ENCODE assay signal across 2 cellular contexts in the genomic region with DNA sequence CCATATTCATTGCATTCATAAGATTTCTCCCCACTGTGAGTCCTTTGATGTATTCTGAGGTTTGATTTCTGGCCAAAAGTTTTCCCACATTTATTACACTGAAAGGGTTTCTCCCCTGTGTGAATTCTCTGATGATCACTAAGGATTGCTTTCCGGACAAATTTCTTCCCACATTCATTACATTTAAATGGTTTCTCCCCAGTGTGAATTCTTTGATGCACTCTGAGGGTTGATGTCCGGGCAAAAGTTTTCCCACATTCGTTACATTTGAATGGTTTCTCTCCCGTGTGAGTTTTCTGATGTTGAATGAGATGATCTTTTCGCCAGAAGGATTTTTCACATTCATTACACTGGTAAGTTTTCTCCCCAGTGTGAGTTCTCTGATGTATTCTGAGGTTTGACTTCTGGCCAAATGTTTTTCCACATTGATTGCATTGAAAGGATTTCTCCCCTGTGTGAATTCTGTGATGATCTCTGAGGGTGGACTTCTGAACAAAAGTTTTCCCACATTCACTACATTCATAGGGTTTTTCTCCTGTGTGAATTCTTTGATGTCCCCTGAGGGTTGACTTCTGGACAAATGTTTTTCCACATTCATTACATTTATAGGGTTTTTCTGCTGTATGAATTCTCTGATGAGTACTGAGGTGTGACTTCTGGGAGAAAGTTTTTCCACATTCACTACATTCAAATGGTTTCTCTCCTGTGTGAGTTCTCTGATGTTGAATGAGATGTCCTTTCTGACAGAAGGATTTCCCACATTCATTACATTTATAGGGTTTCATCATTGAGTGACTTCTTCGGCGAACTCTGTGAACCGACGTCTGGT.
A peak's percentile ranks its signal among the peaks of the same experiment; 100 is the strongest.
TF ChIP-seq lines count a peak whose summit lies in the region.

No MANE protein-coding gene starts in this region.

TF ChIP-seq in HepG2, 621 proteins besides CTCF, POLR2A, EP300 and RAD21:
- TF ChIP-seq REXO4 (CRISPR knock-in tag; IDR thresholded peaks at IDR 0.05; ENCODE audit: borderline replicate concordance) (no peak), ZNF274 (CRISPR knock-in tag; IDR thresholded peaks at IDR 0.05) (peak; percentile 76; the same call in 1 of the 2 replicates), DNMT1 (CRISPR knock-in tag; IDR thresholded peaks at IDR 0.05) (no peak), DNMT3B (CRISPR knock-in tag; conservative IDR thresholded peaks at IDR 0.05) (no peak)

TF ChIP-seq in K562, 482 proteins besides CTCF, POLR2A, EP300 and RAD21 (continues in another document):
- TF ChIP-seq, protein P1, sequence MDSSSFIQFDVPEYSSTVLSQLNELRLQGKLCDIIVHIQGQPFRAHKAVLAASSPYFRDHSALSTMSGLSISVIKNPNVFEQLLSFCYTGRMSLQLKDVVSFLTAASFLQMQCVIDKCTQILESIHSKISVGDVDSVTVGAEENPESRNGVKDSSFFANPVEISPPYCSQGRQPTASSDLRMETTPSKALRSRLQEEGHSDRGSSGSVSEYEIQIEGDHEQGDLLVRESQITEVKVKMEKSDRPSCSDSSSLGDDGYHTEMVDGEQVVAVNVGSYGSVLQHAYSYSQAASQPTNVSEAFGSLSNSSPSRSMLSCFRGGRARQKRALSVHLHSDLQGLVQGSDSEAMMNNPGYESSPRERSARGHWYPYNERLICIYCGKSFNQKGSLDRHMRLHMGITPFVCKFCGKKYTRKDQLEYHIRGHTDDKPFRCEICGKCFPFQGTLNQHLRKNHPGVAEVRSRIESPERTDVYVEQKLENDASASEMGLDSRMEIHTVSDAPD (CRISPR knock-in tag; IDR thresholded peaks at IDR 0.05) = no peak
- no peak for TF ChIP-seq ZNF583 (CRISPR knock-in tag; IDR thresholded peaks at IDR 0.05)
- no peak for TF ChIP-seq MTF1 (CRISPR knock-in tag; IDR thresholded peaks at IDR 0.05; ENCODE audit: borderline replicate concordance)
- TF ChIP-seq TRIM28 (IDR thresholded peaks at IDR 0.05) = peak; percentile 91; the same call in 1 of the 2 replicates
- TF ChIP-seq, protein P2, sequence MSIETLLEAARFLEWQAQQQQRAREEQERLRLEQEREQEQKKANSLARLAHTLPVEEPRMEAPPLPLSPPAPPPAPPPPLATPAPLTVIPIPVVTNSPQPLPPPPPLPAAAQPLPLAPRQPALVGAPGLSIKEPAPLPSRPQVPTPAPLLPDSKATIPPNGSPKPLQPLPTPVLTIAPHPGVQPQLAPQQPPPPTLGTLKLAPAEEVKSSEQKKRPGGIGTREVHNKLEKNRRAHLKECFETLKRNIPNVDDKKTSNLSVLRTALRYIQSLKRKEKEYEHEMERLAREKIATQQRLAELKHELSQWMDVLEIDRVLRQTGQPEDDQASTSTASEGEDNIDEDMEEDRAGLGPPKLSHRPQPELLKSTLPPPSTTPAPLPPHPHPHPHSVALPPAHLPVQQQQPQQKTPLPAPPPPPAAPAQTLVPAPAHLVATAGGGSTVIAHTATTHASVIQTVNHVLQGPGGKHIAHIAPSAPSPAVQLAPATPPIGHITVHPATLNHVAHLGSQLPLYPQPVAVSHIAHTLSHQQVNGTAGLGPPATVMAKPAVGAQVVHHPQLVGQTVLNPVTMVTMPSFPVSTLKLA (conservative IDR thresholded peaks at IDR 0.05) = no peak
- no peak for TF ChIP-seq SAFB (IDR thresholded peaks at IDR 0.05; ENCODE audit: borderline replicate concordance, low read depth, low read length)
- TF ChIP-seq NONO (IDR thresholded peaks at IDR 0.05; ENCODE audit: low read depth in 2 of 2, low read length in 1 of 2) = no peak
- peak in 1 of 2 experiments; percentile 62; a peak in 2 of 4 replicates for TF ChIP-seq TRIM24 (IDR thresholded peaks at IDR 0.05)
- no peak for TF ChIP-seq ILF3 (IDR thresholded peaks at IDR 0.05; ENCODE audit: borderline replicate concordance)
- TF ChIP-seq PHB (CRISPR knock-in tag; IDR thresholded peaks at IDR 0.05) = no peak
- TF ChIP-seq, protein P3, sequence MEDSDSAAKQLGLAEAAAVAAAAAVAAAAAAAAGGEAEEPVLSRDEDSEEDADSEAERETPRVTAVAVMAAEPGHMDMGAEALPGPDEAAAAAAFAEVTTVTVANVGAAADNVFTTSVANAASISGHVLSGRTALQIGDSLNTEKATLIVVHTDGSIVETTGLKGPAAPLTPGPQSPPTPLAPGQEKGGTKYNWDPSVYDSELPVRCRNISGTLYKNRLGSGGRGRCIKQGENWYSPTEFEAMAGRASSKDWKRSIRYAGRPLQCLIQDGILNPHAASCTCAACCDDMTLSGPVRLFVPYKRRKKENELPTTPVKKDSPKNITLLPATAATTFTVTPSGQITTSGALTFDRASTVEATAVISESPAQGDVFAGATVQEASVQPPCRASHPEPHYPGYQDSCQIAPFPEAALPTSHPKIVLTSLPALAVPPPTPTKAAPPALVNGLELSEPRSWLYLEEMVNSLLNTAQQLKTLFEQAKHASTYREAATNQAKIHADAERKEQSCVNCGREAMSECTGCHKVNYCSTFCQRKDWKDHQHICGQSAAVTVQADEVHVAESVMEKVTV (CRISPR knock-in tag; IDR thresholded peaks at IDR 0.05) = no peak
- no peak for TF ChIP-seq NR1H2 (CRISPR knock-in tag; IDR thresholded peaks at IDR 0.05)
- no peak for TF ChIP-seq KHSRP (IDR thresholded peaks at IDR 0.05)
- no peak for TF ChIP-seq HNRNPK (IDR thresholded peaks at IDR 0.05; ENCODE audit: low read depth, low read length, poor library complexity, severe bottlenecking)
- TF ChIP-seq, protein P4, sequence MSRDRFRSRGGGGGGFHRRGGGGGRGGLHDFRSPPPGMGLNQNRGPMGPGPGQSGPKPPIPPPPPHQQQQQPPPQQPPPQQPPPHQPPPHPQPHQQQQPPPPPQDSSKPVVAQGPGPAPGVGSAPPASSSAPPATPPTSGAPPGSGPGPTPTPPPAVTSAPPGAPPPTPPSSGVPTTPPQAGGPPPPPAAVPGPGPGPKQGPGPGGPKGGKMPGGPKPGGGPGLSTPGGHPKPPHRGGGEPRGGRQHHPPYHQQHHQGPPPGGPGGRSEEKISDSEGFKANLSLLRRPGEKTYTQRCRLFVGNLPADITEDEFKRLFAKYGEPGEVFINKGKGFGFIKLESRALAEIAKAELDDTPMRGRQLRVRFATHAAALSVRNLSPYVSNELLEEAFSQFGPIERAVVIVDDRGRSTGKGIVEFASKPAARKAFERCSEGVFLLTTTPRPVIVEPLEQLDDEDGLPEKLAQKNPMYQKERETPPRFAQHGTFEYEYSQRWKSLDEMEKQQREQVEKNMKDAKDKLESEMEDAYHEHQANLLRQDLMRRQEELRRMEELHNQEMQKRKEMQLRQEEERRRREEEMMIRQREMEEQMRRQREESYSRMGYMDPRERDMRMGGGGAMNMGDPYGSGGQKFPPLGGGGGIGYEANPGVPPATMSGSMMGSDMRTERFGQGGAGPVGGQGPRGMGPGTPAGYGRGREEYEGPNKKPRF (IDR thresholded peaks at IDR 0.05; ENCODE audit: low read depth, low read length) = no peak
- TF ChIP-seq, protein P5, sequence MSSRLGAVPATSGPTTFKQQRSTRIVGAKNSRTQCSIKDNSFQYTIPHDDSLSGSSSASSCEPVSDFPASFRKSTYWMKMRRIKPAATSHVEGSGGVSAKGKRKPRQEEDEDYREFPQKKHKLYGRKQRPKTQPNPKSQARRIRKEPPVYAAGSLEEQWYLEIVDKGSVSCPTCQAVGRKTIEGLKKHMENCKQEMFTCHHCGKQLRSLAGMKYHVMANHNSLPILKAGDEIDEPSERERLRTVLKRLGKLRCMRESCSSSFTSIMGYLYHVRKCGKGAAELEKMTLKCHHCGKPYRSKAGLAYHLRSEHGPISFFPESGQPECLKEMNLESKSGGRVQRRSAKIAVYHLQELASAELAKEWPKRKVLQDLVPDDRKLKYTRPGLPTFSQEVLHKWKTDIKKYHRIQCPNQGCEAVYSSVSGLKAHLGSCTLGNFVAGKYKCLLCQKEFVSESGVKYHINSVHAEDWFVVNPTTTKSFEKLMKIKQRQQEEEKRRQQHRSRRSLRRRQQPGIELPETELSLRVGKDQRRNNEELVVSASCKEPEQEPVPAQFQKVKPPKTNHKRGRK (tag; IDR thresholded peaks at IDR 0.05) = no peak
- TF ChIP-seq ZNF174 (CRISPR knock-in tag; IDR thresholded peaks at IDR 0.05) = no peak
- no peak for TF ChIP-seq KDM2B (CRISPR knock-in tag; IDR thresholded peaks at IDR 0.05)
- 0 out of 2 replicates have a peak, but pooled peaks have one; percentile 23 for TF ChIP-seq NFRKB (IDR thresholded peaks at IDR 0.05; ENCODE audit: low read depth)
- TF ChIP-seq SOX6 (IDR thresholded peaks at IDR 0.05) = 0 out of 2 replicates have a peak, but pooled peaks have one; percentile 47
- peak; percentile 99 for TF ChIP-seq ZNF274 (IDR thresholded peaks at IDR 0.05; ENCODE audit: borderline replicate concordance, low read depth, low read length)
- TF ChIP-seq EGR1 (conservative IDR thresholded peaks at IDR 0.05) = no peak
- TF ChIP-seq ETS2 (tag; IDR thresholded peaks at IDR 0.05; ENCODE audit: borderline replicate concordance, poor library complexity, severe bottlenecking) = no peak
- peak; percentile 52 for TF ChIP-seq ZEB2 (IDR thresholded peaks at IDR 0.05)
- no peak for TF ChIP-seq NUFIP1 (IDR thresholded peaks at IDR 0.05; ENCODE audit: partially characterized antibody)
- TF ChIP-seq CHD1 (IDR thresholded peaks at IDR 0.05; ENCODE audit: low read length) = no peak
- TF ChIP-seq, protein P6, sequence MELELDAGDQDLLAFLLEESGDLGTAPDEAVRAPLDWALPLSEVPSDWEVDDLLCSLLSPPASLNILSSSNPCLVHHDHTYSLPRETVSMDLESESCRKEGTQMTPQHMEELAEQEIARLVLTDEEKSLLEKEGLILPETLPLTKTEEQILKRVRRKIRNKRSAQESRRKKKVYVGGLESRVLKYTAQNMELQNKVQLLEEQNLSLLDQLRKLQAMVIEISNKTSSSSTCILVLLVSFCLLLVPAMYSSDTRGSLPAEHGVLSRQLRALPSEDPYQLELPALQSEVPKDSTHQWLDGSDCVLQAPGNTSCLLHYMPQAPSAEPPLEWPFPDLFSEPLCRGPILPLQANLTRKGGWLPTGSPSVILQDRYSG (tag; conservative IDR thresholded peaks at IDR 0.05; ENCODE audit: low read depth) = no peak
- TF ChIP-seq, protein P7, sequence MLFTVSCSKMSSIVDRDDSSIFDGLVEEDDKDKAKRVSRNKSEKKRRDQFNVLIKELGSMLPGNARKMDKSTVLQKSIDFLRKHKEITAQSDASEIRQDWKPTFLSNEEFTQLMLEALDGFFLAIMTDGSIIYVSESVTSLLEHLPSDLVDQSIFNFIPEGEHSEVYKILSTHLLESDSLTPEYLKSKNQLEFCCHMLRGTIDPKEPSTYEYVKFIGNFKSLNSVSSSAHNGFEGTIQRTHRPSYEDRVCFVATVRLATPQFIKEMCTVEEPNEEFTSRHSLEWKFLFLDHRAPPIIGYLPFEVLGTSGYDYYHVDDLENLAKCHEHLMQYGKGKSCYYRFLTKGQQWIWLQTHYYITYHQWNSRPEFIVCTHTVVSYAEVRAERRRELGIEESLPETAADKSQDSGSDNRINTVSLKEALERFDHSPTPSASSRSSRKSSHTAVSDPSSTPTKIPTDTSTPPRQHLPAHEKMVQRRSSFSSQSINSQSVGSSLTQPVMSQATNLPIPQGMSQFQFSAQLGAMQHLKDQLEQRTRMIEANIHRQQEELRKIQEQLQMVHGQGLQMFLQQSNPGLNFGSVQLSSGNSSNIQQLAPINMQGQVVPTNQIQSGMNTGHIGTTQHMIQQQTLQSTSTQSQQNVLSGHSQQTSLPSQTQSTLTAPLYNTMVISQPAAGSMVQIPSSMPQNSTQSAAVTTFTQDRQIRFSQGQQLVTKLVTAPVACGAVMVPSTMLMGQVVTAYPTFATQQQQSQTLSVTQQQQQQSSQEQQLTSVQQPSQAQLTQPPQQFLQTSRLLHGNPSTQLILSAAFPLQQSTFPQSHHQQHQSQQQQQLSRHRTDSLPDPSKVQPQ (CRISPR knock-in tag; IDR thresholded peaks at IDR 0.05; ENCODE audit: borderline replicate concordance) = no peak
- TF ChIP-seq ZNF695 (CRISPR knock-in tag; IDR thresholded peaks at IDR 0.05) = no peak
- TF ChIP-seq SMARCA4 (IDR thresholded peaks at IDR 0.05) = no peak
- peak; percentile 52; the same call in 1 of the 2 replicates for TF ChIP-seq CBX5 (IDR thresholded peaks at IDR 0.05; ENCODE audit: borderline replicate concordance, low read depth)
- no peak for TF ChIP-seq GABPB2 (CRISPR knock-in tag; conservative IDR thresholded peaks at IDR 0.05)
- no peak for TF ChIP-seq CTBP1 (IDR thresholded peaks at IDR 0.05; ENCODE audit: borderline replicate concordance)
- TF ChIP-seq, protein P8, sequence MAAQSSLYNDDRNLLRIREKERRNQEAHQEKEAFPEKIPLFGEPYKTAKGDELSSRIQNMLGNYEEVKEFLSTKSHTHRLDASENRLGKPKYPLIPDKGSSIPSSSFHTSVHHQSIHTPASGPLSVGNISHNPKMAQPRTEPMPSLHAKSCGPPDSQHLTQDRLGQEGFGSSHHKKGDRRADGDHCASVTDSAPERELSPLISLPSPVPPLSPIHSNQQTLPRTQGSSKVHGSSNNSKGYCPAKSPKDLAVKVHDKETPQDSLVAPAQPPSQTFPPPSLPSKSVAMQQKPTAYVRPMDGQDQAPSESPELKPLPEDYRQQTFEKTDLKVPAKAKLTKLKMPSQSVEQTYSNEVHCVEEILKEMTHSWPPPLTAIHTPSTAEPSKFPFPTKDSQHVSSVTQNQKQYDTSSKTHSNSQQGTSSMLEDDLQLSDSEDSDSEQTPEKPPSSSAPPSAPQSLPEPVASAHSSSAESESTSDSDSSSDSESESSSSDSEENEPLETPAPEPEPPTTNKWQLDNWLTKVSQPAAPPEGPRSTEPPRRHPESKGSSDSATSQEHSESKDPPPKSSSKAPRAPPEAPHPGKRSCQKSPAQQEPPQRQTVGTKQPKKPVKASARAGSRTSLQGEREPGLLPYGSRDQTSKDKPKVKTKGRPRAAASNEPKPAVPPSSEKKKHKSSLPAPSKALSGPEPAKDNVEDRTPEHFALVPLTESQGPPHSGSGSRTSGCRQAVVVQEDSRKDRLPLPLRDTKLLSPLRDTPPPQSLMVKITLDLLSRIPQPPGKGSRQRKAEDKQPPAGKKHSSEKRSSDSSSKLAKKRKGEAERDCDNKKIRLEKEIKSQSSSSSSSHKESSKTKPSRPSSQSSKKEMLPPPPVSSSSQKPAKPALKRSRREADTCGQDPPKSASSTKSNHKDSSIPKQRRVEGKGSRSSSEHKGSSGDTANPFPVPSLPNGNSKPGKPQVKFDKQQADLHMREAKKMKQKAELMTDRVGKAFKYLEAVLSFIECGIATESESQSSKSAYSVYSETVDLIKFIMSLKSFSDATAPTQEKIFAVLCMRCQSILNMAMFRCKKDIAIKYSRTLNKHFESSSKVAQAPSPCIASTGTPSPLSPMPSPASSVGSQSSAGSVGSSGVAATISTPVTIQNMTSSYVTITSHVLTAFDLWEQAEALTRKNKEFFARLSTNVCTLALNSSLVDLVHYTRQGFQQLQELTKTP (IDR thresholded peaks at IDR 0.05; ENCODE audit: low read depth in 1 of 2, partially characterized antibody in 2 of 2) = peak in 1 of 2 experiments; percentile 18
- no peak for TF ChIP-seq SRSF3 (IDR thresholded peaks at IDR 0.05; ENCODE audit: insufficient read depth, low read length)
- no peak for TF ChIP-seq HDAC8 (tag; IDR thresholded peaks at IDR 0.05)
- no peak for TF ChIP-seq ZNF347 (CRISPR knock-in tag; IDR thresholded peaks at IDR 0.05; ENCODE audit: low read depth)
- TF ChIP-seq JUN (IDR thresholded peaks at IDR 0.05; ENCODE audit: borderline replicate concordance, low read depth, low read length) = 0 out of 2 replicates have a peak, but pooled peaks have one; percentile 15
- no peak for TF ChIP-seq JUN (CRISPR knock-in tag; IDR thresholded peaks at IDR 0.05; ENCODE audit: borderline replicate concordance)
- peak in 1 of 2 experiments; percentile 86; a peak in 2 of 3 replicates for TF ChIP-seq CBX3 (IDR thresholded peaks at IDR 0.05; ENCODE audit: borderline replicate concordance in 1 of 2, low read length in 2 of 2)
- no peak for TF ChIP-seq BDP1 (IDR thresholded peaks at IDR 0.05; ENCODE audit: insufficient read depth, insufficient read length)
- no peak for TF ChIP-seq ELF4 (CRISPR knock-in tag; IDR thresholded peaks at IDR 0.05)
